Comparison of ENCODE assay signal across 27 cellular contexts in the genomic region with DNA sequence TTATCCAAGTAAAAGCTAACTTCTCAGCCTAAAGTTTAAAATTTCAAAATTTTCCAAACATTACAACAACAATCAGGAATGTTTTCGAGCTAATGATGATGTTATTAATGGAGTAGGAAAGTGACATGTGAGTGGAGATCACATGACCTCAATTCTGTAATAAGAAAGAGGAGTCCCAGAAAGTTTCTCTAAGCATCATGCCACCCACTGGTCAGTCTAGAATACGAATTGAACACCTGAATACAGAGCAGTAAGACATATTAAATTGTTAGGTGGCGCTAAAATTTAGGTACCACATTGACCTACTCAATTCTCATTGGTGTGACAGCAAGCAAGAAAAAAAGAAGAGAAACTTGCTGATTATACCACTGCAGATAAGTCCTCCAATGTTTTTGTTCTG.
"Had no signal": no experiment of that assay in that cellular context is flagged by ENCODE, and none has a peak within 500 bp of the region (broad histone marks: within the 10 kb centered on the region; RNA-seq: fewer than 3 reads in every experiment).

No MANE protein-coding gene starts in this region.

- DNase-seq: activated CD4-positive, alpha-beta T cell treated with anti-CD3 and anti-CD28 coated beads for 48 hours; activated CD4-positive, alpha-beta T cell treated with anti-CD3 and anti-CD28 coated beads, Interleukin-2, amount 50 U/mL, for 4 hours; activated CD4-positive, CD25-positive, alpha-beta regulatory T cell treated with anti-CD3 and anti-CD28 coated beads, Interleukin-2, amount 50 U/mL, for 72 hours; activated CD8-positive, alpha-beta memory T cell treated with anti-CD3 and anti-CD28 coated beads, Interleukin-2, amount 50 U/mL, for 48 hours; activated CD8-positive, alpha-beta T cell treated with anti-CD3 and anti-CD28 coated beads, Interleukin-2, amount 10 ng/mL, durations not matched to agents 7 days and 5 days; activated effector memory CD4-positive, alpha-beta T cell treated with anti-CD3 and anti-CD28 coated beads, Interleukin-2, amount 50 U/mL, for 16 hours; activated naive CD4-positive, alpha-beta T cell treated with Interleukin-2 at 50 U/mL for 16 hours; activated T-cell treated with anti-CD3 and anti-CD28 coated beads, Interleukin-2, amount 50 U/mL, for 1 hour; brain microvascular endothelial cell; cerebellar nuclear complex; colonic mucosa; MG63; MV-4-11; NCI-H1105; NCI-H1436 treated with DMSO at 0.1 percent for 48 hours; NCI-H187; NCI-H2081; NCI-H510A treated with DMSO at 0.1 percent for 48 hours; NCI-H69; OCI-M1; Peyer's patch; SHP77 had no signal

- H3K4me3 Mint-ChIP-seq: activated CD8-positive, alpha-beta T cell treated with anti-CD3 and anti-CD28 coated beads, Interleukin-2, amount 10 ng/mL, durations not matched to agents 7 days and 5 days; activated naive CD8-positive, alpha-beta T cell; T-helper 1 cell treated with Interleukin-12 subunit alpha and Interleukin-12 subunit beta and Interleukin-4 antibody, amounts not matched to agents 30 μg/mL and 1 μg/mL, for 36 hours; WTC11 had no signal

- H3K36me3 ChIP-seq: brain microvascular endothelial cell, cardiac muscle cell, colonic mucosa, MG63, Peyer's patch, SJSA1 had no signal

- H3K36me3 Mint-ChIP-seq: activated naive CD8-positive, alpha-beta T cell; WTC11 had no signal

- H3K9me3 ChIP-seq: colonic mucosa, MG63, Peyer's patch, SJSA1 had no signal

- H3K27ac ChIP-seq: brain microvascular endothelial cell, cardiac muscle cell, colonic mucosa, Peyer's patch, SJSA1 had no signal

- H3K4me3 ChIP-seq: cardiac muscle cell, colonic mucosa, MG63, Peyer's patch, SJSA1 had no signal

- H3K27me3 ChIP-seq: brain microvascular endothelial cell, cardiac muscle cell, colonic mucosa, MG63, Peyer's patch, SJSA1 had no signal

- H3K27ac Mint-ChIP-seq: activated CD8-positive, alpha-beta T cell treated with anti-CD3 and anti-CD28 coated beads, Interleukin-2, amount 10 ng/mL, durations not matched to agents 7 days and 5 days; activated naive CD8-positive, alpha-beta T cell; T-helper 1 cell treated with Interleukin-12 subunit alpha and Interleukin-12 subunit beta and Interleukin-4 antibody, amounts not matched to agents 30 μg/mL and 1 μg/mL, for 36 hours; WTC11 had no signal

- H3K9me3 Mint-ChIP-seq: T-helper 1 cell treated with Interleukin-12 subunit alpha and Interleukin-12 subunit beta and Interleukin-4 antibody, amounts not matched to agents 30 μg/mL and 1 μg/mL, for 36 hours; WTC11 had no signal

- ATAC-seq: activated CD8-positive, alpha-beta T cell treated with anti-CD3 and anti-CD28 coated beads, Interleukin-2, amount 10 ng/mL, durations not matched to agents 7 days and 5 days; WTC11 had no signal

- H3K4me1 ChIP-seq: colonic mucosa, Peyer's patch, SJSA1 had no signal
